In genomic region chr3:141105828-141106628, GRCh38 we compare ENCODE assay signal across 8 cellular contexts. TPM values are rescaled to one million over a fixed set of nuclear protein-coding genes. Genes with fewer than 3 reads are reported as not detected.
A peak's percentile ranks its signal among the peaks of the same experiment; 100 is the strongest.
DNase-seq lines count a peak whose midpoint lies in the region; ATAC-seq and TF ChIP-seq lines count a peak whose summit lies in the region.

No MANE protein-coding gene starts in this region.

- H3K4me3 ChIP-seq in lower leg skin (ENCODE audit: low read depth, poor library complexity, severe bottlenecking): no peak overlapping the region

- 36 to 39% methylated on average over 7 of the region's 7 CpGs for WGBS in lower leg skin, 2 donors

- ATAC-seq in HG03025 (IDR thresholded peaks at IDR 0.05; ENCODE audit: low FRiP score, unreplicated experiment) (peak; percentile 45), GM19455 (IDR thresholded peaks at IDR 0.05; ENCODE audit: unreplicated experiment) (no peak)

- DNase-seq in DMS53 treated with DMSO at 0.1 percent for 48 hours (lab: John Stamatoyannopoulos, UW; ENCODE audit: unreplicated experiment) (peak; percentile 52), NCI-H446 treated with DMSO at 0.1 percent for 48 hours (lab: John Stamatoyannopoulos, UW) (peak; percentile 66), dedifferentiated amniotic fluid mesenchymal stem cell (ENCODE audit: extremely low spot score) (peak; percentile 89), lower leg skin (ENCODE audit: low spot score in 2 of 2) (peak; percentile 81 to 85)
- DNase-seq in activated CD4-positive, alpha-beta T cell treated with anti-CD3 and anti-CD28 coated beads for 4 hours: peak; percentile 49 to 58
- peak; percentile 7 for DNase-seq in stimulated activated CD8-positive, alpha-beta memory T cell treated with anti-CD3 and anti-CD28 coated beads, Interleukin-12 subunit alpha, Interleukin-12 subunit beta, amount 100 ng/mL, for 24 hours (ENCODE audit: extremely low read depth)

- TF ChIP-seq POLR2A in lower leg skin (IDR thresholded peaks at IDR 0.05): no peak

- intact Hi-C loops in lower leg skin (cut with DNase I; ENCODE audit: low total_unique reads): loop anchor here (10.0 kb wide), 2 partner anchors 101 to 211 kb away; no protein-coding TSS in a partner anchor

- TF ChIP-seq CTCF in lower leg skin (IDR thresholded peaks at IDR 0.05): no peak

RNA-seq across cellular contexts. Expression of gene SPSB4, which starts 54.9 kb away (rescaled TPM):
- total RNA-seq in lower leg skin: under 1 TPM in 1 of 4 donors, not detected in 3; 0.10 TPM

Comparison
In these comparisons a context has a peak if more than half of its experiments do, and no peak if none do; other contexts are left out.
1. DNase-seq: peak in every context shown above with its lines; median percentile 89 in dedifferentiated amniotic fluid mesenchymal stem cell; 83 in lower leg skin; 66 in NCI-H446 treated with DMSO at 0.1 percent for 48 hours; 54 in activated CD4-positive, alpha-beta T cell treated with anti-CD3 and anti-CD28 coated beads for 4 hours; 52 in DMS53 treated with DMSO at 0.1 percent for 48 hours; 7 in stimulated activated CD8-positive, alpha-beta memory T cell treated with anti-CD3 and anti-CD28 coated beads, Interleukin-12 subunit alpha, Interleukin-12 subunit beta, amount 100 ng/mL, for 24 hours.